8 cellular contexts compared by ENCODE assay signal in the genomic region with DNA sequence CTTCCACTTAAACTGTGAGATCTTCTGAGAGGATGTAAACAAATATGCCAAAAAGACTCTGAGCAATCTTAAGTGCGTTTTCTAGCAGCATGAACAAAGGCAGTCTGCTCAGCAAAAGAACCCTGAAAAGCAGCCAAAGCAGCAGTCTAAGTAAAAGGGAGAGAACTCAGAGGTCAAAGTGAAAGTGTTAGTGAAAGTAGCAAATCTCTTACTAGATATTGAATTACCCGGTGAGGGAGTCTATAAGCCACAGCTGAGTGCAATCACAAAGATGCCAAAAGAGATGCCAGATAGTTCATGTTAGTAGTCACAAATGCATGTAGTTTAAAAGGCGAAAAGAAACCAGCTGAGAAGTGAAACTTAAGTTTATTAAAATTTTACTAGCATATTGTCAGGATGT. TPM values are rescaled to one million over a fixed set of nuclear protein-coding genes. Genes with fewer than 3 reads are reported as not detected.
DNase-seq lines count a peak whose midpoint lies in the region; ATAC-seq, FAIRE-seq and TF ChIP-seq lines count a peak whose summit lies in the region.

No MANE protein-coding gene starts in this region.

- FAIRE-seq in GM12891 (lab: Jason Lieb, UNC): peak; percentile 61

- TF ChIP-seq CTCF in RWPE1 (conservative IDR thresholded peaks at IDR 0.05; ENCODE audit: low read depth) (no peak), sigmoid colon (IDR thresholded peaks at IDR 0.05) (no peak), lower leg skin (IDR thresholded peaks at IDR 0.05) (no peak)

- H3K4me3 ChIP-seq in sigmoid colon (no peak overlapping the region), lower leg skin (ENCODE audit: low read depth, poor library complexity, severe bottlenecking) (no peak overlapping the region)

- no peaks in the 10 kb centered on the region for H3K9me3 ChIP-seq in sigmoid colon

- intact Hi-C loops in sigmoid colon (cut with DNase I) (no loop called here), lower leg skin (cut with DNase I; ENCODE audit: low total_unique reads) (no loop called here)

- POLR2A ChIA-PET in RWPE1 (lab: Yijun Ruan, JAX; ENCODE audit: low non-redundant PET): no interaction called here

- H3K27me3 ChIP-seq in sigmoid colon: no peaks in the 10 kb centered on the region

- ATAC-seq in GM21367 (IDR thresholded peaks at IDR 0.05; ENCODE audit: unreplicated experiment) (peak; percentile 99), HG03469 (IDR thresholded peaks at IDR 0.05; ENCODE audit: unreplicated experiment) (peak; percentile 98)

- TF ChIP-seq POLR2A in GM12891 (IDR thresholded peaks at IDR 0.05; ENCODE audit: low read depth, low read length) (no peak), sigmoid colon (IDR thresholded peaks at IDR 0.05) (no peak), lower leg skin (IDR thresholded peaks at IDR 0.05) (no peak)

- no peaks in the 10 kb centered on the region for H3K4me1 ChIP-seq in sigmoid colon

- no peak for TF ChIP-seq EP300 in sigmoid colon (IDR thresholded peaks at IDR 0.05)

- WGBS in sigmoid colon, 2 donors: 27 to 36% methylated on average over 3 of the region's 3 CpGs
- 36 to 43% methylated on average over 3 of the region's 3 CpGs for WGBS in lower leg skin, 2 donors

- CTCF ChIA-PET in RWPE1 (lab: Yijun Ruan, JAX): no interaction called here

- H3K36me3 ChIP-seq in sigmoid colon: no peaks in the 10 kb centered on the region

- no peak for DNase-seq in GM12891 (ENCODE audit: insufficient read length, low spot score)
- peak; percentile 71 for DNase-seq in fibroblast of peridontal ligament (ENCODE audit: extremely low read depth)
- DNase-seq in SKM-1 (lab: John Stamatoyannopoulos, UW; ENCODE audit: unreplicated experiment): no peak
- no peak for DNase-seq in RWPE1 (ENCODE audit: low spot score)
- DNase-seq in sigmoid colon: no peak
- no peak for DNase-seq in lower leg skin (ENCODE audit: low spot score in 2 of 2)

- H3K27ac ChIP-seq in RWPE1: no peak overlapping the region
- no peak overlapping the region for H3K27ac ChIP-seq in sigmoid colon

TF ChIP-seq in GM12891, 5 proteins besides CTCF, POLR2A, EP300 and RAD21:
- no peak for TF ChIP-seq POLR2AphosphoS5 (IDR thresholded peaks at IDR 0.05; ENCODE audit: low read depth, low read length)
- TF ChIP-seq POU2F2 (IDR thresholded peaks at IDR 0.05; ENCODE audit: low read depth, low read length): no peak
- TF ChIP-seq PAX5 (IDR thresholded peaks at IDR 0.05; ENCODE audit: insufficient read depth, low read length, severe bottlenecking): no peak
- TF ChIP-seq TAF1 (IDR thresholded peaks at IDR 0.05; ENCODE audit: low read depth, low read length): no peak
- no peak for TF ChIP-seq SPI1 (IDR thresholded peaks at IDR 0.05; ENCODE audit: low read depth, low read length)
TF ChIP-seq in GM12891: peak in this region for 0.

RNA-seq across cellular contexts. Expression of a gene that starts 7.9 kb away (rescaled TPM):
- 0.04 TPM for polyA plus RNA-seq in GM12891 (2012; ENCODE audit: low read depth, missing spikeins)
- total RNA-seq in sigmoid colon: not detected
- not detected for polyA plus RNA-seq in sigmoid colon
- not detected for total RNA-seq in lower leg skin
